13 cellular contexts compared by ENCODE assay signal in the genomic region with DNA sequence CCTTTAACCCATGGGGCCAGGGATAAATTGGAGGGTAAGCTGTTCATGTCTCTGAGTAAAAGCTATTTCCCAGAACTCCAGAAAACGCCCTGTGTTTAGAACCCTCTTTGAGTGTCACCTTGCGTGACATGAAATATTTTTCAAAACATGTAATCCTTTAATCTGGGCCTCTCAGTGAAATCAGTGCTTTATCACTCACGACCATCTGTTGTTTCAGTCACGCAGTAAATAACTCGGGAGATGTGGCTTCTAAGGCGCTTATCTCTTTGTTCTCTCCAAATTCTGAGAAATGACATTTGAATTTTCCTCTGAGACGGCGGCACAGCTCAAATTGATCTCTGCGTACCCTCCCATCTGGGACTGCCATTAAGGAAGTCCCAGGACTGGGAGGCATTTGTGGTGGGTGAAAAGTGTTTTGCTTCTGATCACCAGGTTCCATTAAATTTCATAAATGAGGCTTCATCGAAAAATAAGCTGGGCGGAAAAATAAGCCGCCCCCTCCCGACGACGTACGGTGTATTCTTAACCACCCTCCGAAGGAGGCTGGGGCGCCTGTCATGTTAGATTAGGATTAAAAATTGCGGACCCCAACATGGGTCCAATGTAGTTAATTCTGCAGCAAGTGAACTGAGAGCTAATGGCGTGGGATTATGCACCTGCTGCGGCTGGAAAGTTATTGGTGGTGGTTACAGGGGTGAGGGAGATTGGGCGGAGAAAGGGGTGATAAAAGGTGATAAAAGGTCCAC. TPM values are rescaled to one million over a fixed set of nuclear protein-coding genes. Genes with fewer than 3 reads are reported as not detected.
"Had no signal": no experiment of that assay in that cellular context is flagged by ENCODE, and none has a peak within 500 bp of the region (broad histone marks: within the 10 kb centered on the region; RNA-seq: fewer than 3 reads in every experiment).

No MANE protein-coding gene starts in this region.

- H3K27me3 ChIP-seq: ovary had no signal

- DNase-seq: activated CD4-positive, alpha-beta memory T cell treated with anti-CD3 and anti-CD28 coated beads, Interleukin-2, amount 10 ng/mL, durations not matched to agents 7 days and 5 days; activated CD4-positive, alpha-beta T cell treated with anti-CD3 and anti-CD28 coated beads for 4 hours; activated effector memory CD4-positive, alpha-beta T cell treated with Interleukin-2 at 50 U/mL for 16 hours; foreskin keratinocyte; T-helper 1 cell; T1000 had no signal

- H3K9me3 ChIP-seq: ovary had no signal

- H3K4me3 ChIP-seq: ovary had no signal

- H3K36me3 ChIP-seq: ovary had no signal

- H3K27ac Mint-ChIP-seq: activated CD4-positive, alpha-beta memory T cell treated with anti-CD3 and anti-CD28 coated beads, Interleukin-2, amount 10 ng/mL, durations not matched to agents 7 days and 5 days; activated naive CD4-positive, alpha-beta T cell treated with anti-CD3 and anti-CD28 coated beads, Interleukin-2, amount 50 U/mL, for 72 hours; activated T-cell treated with anti-CD3 and anti-CD28 coated beads, Interleukin-2, amount 50 U/mL, for 24 hours; stimulated activated effector memory CD8-positive, alpha-beta T cell treated with anti-CD3 and anti-CD28 coated beads, Interleukin-12 subunit alpha, Interleukin-12 subunit beta, amount 100 ng/mL, for 72 hours; WTC11 had no signal

- H3K9me3 Mint-ChIP-seq: activated CD4-positive, alpha-beta memory T cell treated with anti-CD3 and anti-CD28 coated beads, Interleukin-2, amount 10 ng/mL, durations not matched to agents 7 days and 5 days; activated naive CD4-positive, alpha-beta T cell treated with anti-CD3 and anti-CD28 coated beads, Interleukin-2, amount 50 U/mL, for 72 hours; activated T-cell treated with anti-CD3 and anti-CD28 coated beads, Interleukin-2, amount 50 U/mL, for 24 hours; stimulated activated effector memory CD8-positive, alpha-beta T cell treated with anti-CD3 and anti-CD28 coated beads, Interleukin-12 subunit alpha, Interleukin-12 subunit beta, amount 100 ng/mL, for 72 hours; WTC11 had no signal

- H3K36me3 Mint-ChIP-seq: activated naive CD4-positive, alpha-beta T cell treated with anti-CD3 and anti-CD28 coated beads, Interleukin-2, amount 50 U/mL, for 72 hours; stimulated activated effector memory CD8-positive, alpha-beta T cell treated with anti-CD3 and anti-CD28 coated beads, Interleukin-12 subunit alpha, Interleukin-12 subunit beta, amount 100 ng/mL, for 72 hours; WTC11 had no signal

- H3K27ac ChIP-seq: foreskin keratinocyte, ovary had no signal

- H3K4me1 Mint-ChIP-seq: activated CD4-positive, alpha-beta memory T cell treated with anti-CD3 and anti-CD28 coated beads, Interleukin-2, amount 10 ng/mL, durations not matched to agents 7 days and 5 days; stimulated activated effector memory CD8-positive, alpha-beta T cell treated with anti-CD3 and anti-CD28 coated beads, Interleukin-12 subunit alpha, Interleukin-12 subunit beta, amount 100 ng/mL, for 72 hours had no signal

- H3K4me1 ChIP-seq: foreskin keratinocyte had no signal

- H3K4me3 Mint-ChIP-seq: activated CD4-positive, alpha-beta memory T cell treated with anti-CD3 and anti-CD28 coated beads, Interleukin-2, amount 10 ng/mL, durations not matched to agents 7 days and 5 days; activated T-cell treated with anti-CD3 and anti-CD28 coated beads, Interleukin-2, amount 50 U/mL, for 24 hours; stimulated activated effector memory CD8-positive, alpha-beta T cell treated with anti-CD3 and anti-CD28 coated beads, Interleukin-12 subunit alpha, Interleukin-12 subunit beta, amount 100 ng/mL, for 72 hours; WTC11 had no signal

RNA-seq across cellular contexts. Expression of gene WFDC1, which starts 12.7 kb away (rescaled TPM):
- total RNA-seq: activated CD4-positive, alpha-beta memory T cell treated with anti-CD3 and anti-CD28 coated beads, Interleukin-2, amount 10 ng/mL, durations not matched to agents 7 days and 5 days; activated naive CD4-positive, alpha-beta T cell treated with anti-CD3 and anti-CD28 coated beads, Interleukin-2, amount 50 U/mL, for 72 hours; foreskin keratinocyte; pulmonary artery endothelial cell had no signal
- polyA plus RNA-seq: foreskin keratinocyte, neural cell had no signal
